ENCODE assay signal across 8 cellular contexts in the genomic region with DNA sequence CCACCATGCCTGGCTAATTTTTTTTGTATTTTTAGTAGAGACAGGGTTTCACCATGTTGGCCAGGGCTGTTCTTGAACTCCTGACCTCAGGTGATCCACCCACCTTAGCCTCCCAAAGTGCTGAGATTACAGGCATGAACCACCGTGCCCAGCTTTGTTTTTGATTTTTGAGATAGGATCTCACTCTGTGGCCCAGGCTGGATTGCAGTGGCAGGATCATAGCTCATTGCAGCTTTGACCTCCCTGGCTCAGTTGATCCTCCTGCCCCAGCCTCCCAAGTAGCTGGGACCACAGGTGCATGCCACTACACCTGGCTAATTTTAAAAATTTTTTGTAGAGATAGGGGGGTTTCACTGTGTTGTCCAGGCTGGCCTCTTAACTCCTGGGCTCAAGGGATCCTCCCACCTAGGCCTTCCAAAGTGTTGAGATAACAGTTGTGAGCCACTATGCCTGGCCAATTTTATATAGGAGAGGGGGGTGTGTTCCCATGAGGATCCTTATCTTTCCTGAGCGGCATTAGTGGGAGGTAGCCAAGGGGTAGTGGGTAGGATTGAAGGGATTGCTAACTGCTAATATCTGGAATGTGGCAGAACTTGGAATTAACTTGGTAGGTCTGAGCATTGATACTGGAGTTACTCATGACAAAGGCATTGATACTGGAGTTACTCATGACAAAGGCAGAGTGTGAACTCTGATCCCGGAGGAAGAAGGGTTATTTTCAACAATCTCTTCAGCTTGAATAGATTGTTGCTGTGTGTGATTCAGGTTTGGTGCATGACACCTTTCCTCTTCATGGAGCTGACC.
DNase-seq lines count a peak whose midpoint lies in the region; ATAC-seq, FAIRE-seq and TF ChIP-seq lines count a peak whose summit lies in the region.

No MANE protein-coding gene starts in this region.

- no peaks in the 10 kb centered on the region for H3K9me3 ChIP-seq in parathyroid adenoma (ENCODE audit: control insufficient read depth, low read length)

- H3K4me2 ChIP-seq in parathyroid adenoma (ENCODE audit: low read length), result peak overlapping the region; percentile 75

- H3K27me3 ChIP-seq in GM06990 (replicated peaks; ENCODE audit: control insufficient read depth, insufficient read depth, low read length) (no peaks in the 10 kb centered on the region), parathyroid adenoma (ENCODE audit: control insufficient read depth, insufficient read depth, low read length) (no peaks in the 10 kb centered on the region)

- no peak for TF ChIP-seq CTCF in GM06990 (IDR thresholded peaks at IDR 0.05; ENCODE audit: insufficient read depth, low read length, poor library complexity, severe bottlenecking)
- TF ChIP-seq CTCF in parathyroid adenoma (IDR thresholded peaks at IDR 0.05), result no peak
- no peak for TF ChIP-seq CTCF in D721Med (IDR thresholded peaks at IDR 0.05; ENCODE audit: insufficient read depth, missing control alignments)

- DNase-seq in GM06990 (ENCODE audit: extremely low read depth, insufficient read length) (no peak), RKO (ENCODE audit: low spot score) (peak; percentile 90), epithelial cell of prostate (ENCODE audit: low read depth, low spot score) (no peak), D721Med (ENCODE audit: insufficient read length, low spot score) (no peak)

- no peak for ATAC-seq in HG02642 (IDR thresholded peaks at IDR 0.05; ENCODE audit: poor library complexity, unreplicated experiment)
- ATAC-seq in HG02938 (IDR thresholded peaks at IDR 0.05; ENCODE audit: unreplicated experiment), result no peak
- no peak for ATAC-seq in HG02852 (IDR thresholded peaks at IDR 0.05; ENCODE audit: unreplicated experiment)

- FAIRE-seq in D721Med (lab: Jason Lieb, UNC), result no peak

- H3K9ac ChIP-seq in parathyroid adenoma, result no peak overlapping the region

- peak overlapping the region; percentile 76 for H2AFZ ChIP-seq in parathyroid adenoma

- H3K79me2 ChIP-seq in parathyroid adenoma, result peaks cover 24% of the 10 kb centered on the region

- H3K27ac ChIP-seq in epithelial cell of prostate (peak overlapping the region; percentile 94), parathyroid adenoma (peak overlapping the region; percentile 86)

- peak overlapping the region; percentile 36; the same call in 1 of the 2 replicates for H3K4me3 ChIP-seq in GM06990 (replicated peaks; ENCODE audit: low read depth, low read length)
- peak overlapping the region; percentile 87 for H3K4me3 ChIP-seq in parathyroid adenoma (ENCODE audit: low read depth, low read length)

- H3K4me1 ChIP-seq in parathyroid adenoma, result peaks cover 6% of the 10 kb centered on the region

- H3K36me3 ChIP-seq in GM06990 (ENCODE audit: control insufficient read depth, insufficient read depth, low read length) (peaks cover 29% of the 10 kb centered on the region), parathyroid adenoma (ENCODE audit: control insufficient read depth, insufficient read depth, low read length) (no peaks in the 10 kb centered on the region)
